Comparison of ENCODE assay signal across 8 cellular contexts in the genomic region with DNA sequence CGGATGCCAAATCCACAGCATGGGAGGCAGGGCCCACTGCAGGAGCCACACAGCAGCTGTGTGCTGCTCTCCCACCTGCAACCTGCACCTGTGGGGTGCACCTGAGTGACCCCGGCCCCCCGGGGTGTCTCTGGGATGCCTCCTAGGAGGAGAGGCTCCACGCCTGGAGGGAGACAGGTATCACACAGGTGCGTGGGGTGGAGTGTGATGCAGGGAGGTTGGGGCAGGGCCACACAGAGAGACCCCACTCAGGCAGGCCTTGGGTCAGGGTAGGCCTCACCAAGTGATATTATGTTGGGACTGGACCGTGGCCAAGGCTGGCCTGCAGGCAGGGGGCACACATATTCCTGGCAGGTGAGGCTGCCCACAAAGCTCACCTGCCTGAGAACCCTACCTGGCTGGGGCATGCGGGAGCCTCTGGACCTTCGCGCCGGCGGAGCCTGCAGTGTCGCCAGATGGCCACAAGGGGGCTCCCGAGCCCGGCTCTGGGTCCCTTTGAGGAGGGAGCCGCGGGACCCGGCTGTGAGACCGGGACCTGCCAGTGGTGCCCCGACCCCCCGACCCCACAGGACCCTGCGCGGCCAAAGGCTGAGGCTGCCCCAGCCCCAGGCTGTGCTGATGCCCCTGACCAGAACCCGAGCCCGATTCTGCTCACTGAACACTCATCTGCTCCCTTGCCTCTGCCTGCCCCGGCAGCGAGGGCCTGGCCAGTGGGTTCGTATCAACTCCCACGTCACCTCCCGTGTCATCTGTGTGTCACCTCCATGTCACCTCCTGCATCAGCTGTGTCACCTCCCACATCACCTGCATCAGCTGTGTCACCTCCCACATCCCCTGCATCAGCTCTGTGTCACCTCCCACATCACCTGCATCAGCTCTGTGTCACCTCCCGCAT. TPM values are rescaled to one million over a fixed set of nuclear protein-coding genes. Genes with fewer than 3 reads are reported as not detected.
DNase-seq lines count a peak whose midpoint lies in the region; ATAC-seq and TF ChIP-seq lines count a peak whose summit lies in the region.

No MANE protein-coding gene starts in this region.

- peak; percentile 92 for DNase-seq in activated CD4-positive, alpha-beta T cell treated with anti-CD3 and anti-CD28 coated beads, Interleukin-2, amount 10 ng/mL, durations not matched to agents 24 days and 14 days
- peak; percentile 18 for DNase-seq in choroid plexus epithelial cell (ENCODE audit: low read depth)
- DNase-seq in memory B cell (ENCODE audit: low spot score in 2 of 2), result peak; percentile 78 to 94
- DNase-seq in stimulated activated CD8-positive, alpha-beta memory T cell treated with anti-CD3 and anti-CD28 coated beads, Interleukin-7, amount 100 ng/mL, for 1 hour (ENCODE audit: low read depth in 2 of 2), result peak; percentile 47 to 53

- H3K79me2 ChIP-seq in DOHH2 (ENCODE audit: control insufficient read depth, low read length), result no peaks in the 10 kb centered on the region

- peaks cover 6% of the 10 kb centered on the region for H3K4me1 ChIP-seq in DOHH2 (ENCODE audit: control insufficient read depth, low read length)

- no peaks in the 10 kb centered on the region for H3K36me3 Mint-ChIP-seq in activated CD4-positive, alpha-beta T cell treated with anti-CD3 and anti-CD28 coated beads, Interleukin-2, amount 10 ng/mL, durations not matched to agents 24 days and 14 days (ENCODE audit: low read depth)
- peaks cover 2% of the 10 kb centered on the region for H3K36me3 Mint-ChIP-seq in memory B cell

- H4K20me1 ChIP-seq in DOHH2 (ENCODE audit: control insufficient read depth, insufficient read depth, low read depth, low read length), result no peaks in the 10 kb centered on the region

- intact Hi-C loops in activated CD4-positive, alpha-beta T cell treated with anti-CD3 and anti-CD28 coated beads, Interleukin-2, amount 10 ng/mL, durations not matched to agents 24 days and 14 days (cut with micrococcal nuclease), result loop anchor here (1.0 kb wide), 1 partner anchor 9 kb away; no protein-coding TSS in a partner anchor

- no peaks in the 10 kb centered on the region for H3K9me3 Mint-ChIP-seq in activated CD4-positive, alpha-beta T cell treated with anti-CD3 and anti-CD28 coated beads, Interleukin-2, amount 10 ng/mL, durations not matched to agents 24 days and 14 days
- peaks cover 3% of the 10 kb centered on the region for H3K9me3 Mint-ChIP-seq in memory B cell

- no peaks in the 10 kb centered on the region for H3K9me2 ChIP-seq in DOHH2 (replicated peaks; ENCODE audit: control insufficient read depth, low read length)

- peak overlapping the region; percentile 43; the same call in 1 of the 2 replicates for H3K4me2 ChIP-seq in DOHH2 (ENCODE audit: low read length)

- H3K4me3 ChIP-seq in DOHH2 (ENCODE audit: low read length), result no peak overlapping the region
- H3K4me3 ChIP-seq in choroid plexus epithelial cell (ENCODE audit: low read depth, low read length), result no peak overlapping the region

- no peak overlapping the region for H3K27ac Mint-ChIP-seq in activated CD4-positive, alpha-beta T cell treated with anti-CD3 and anti-CD28 coated beads, Interleukin-2, amount 10 ng/mL, durations not matched to agents 24 days and 14 days
- no peak overlapping the region for H3K27ac Mint-ChIP-seq in memory B cell

- no peak overlapping the region for H3K27ac ChIP-seq in DOHH2 (ENCODE audit: low read depth, low read length)

- peaks cover 6% of the 10 kb centered on the region for H3K27me3 ChIP-seq in DOHH2 (ENCODE audit: control insufficient read depth, low read length)

- TF ChIP-seq CTCF in DOHH2 (IDR thresholded peaks at IDR 0.05; ENCODE audit: low read depth, low read length, poor library complexity, severe bottlenecking) (peak; percentile 92), LNCAP (IDR thresholded peaks at IDR 0.05) (peak; percentile 96), choroid plexus epithelial cell (conservative IDR thresholded peaks at IDR 0.05; ENCODE audit: low read depth, low read length) (peak; percentile 82)

- no peaks in the 10 kb centered on the region for H3K4me1 Mint-ChIP-seq in activated CD4-positive, alpha-beta T cell treated with anti-CD3 and anti-CD28 coated beads, Interleukin-2, amount 10 ng/mL, durations not matched to agents 24 days and 14 days
- peaks cover 10% of the 10 kb centered on the region for H3K4me1 Mint-ChIP-seq in memory B cell

- no peaks in the 10 kb centered on the region for H3K9me3 ChIP-seq in DOHH2 (ENCODE audit: control insufficient read depth, insufficient read depth, low read length)

- no peak overlapping the region for H3K4me3 Mint-ChIP-seq in activated CD4-positive, alpha-beta T cell treated with anti-CD3 and anti-CD28 coated beads, Interleukin-2, amount 10 ng/mL, durations not matched to agents 24 days and 14 days
- no peak overlapping the region for H3K4me3 Mint-ChIP-seq in memory B cell

- no peaks in the 10 kb centered on the region for H3F3A ChIP-seq in DOHH2 (ENCODE audit: control insufficient read depth, insufficient read depth)

- peaks cover 10% of the 10 kb centered on the region for H3K27me3 Mint-ChIP-seq in activated CD4-positive, alpha-beta T cell treated with anti-CD3 and anti-CD28 coated beads, Interleukin-2, amount 10 ng/mL, durations not matched to agents 24 days and 14 days
- H3K27me3 Mint-ChIP-seq in memory B cell, result peaks cover 8% of the 10 kb centered on the region

- ATAC-seq in memory B cell (ENCODE audit: low read depth) (peak; percentile 81), GM18867 (IDR thresholded peaks at IDR 0.05; ENCODE audit: unreplicated experiment) (no peak), GM21367 (IDR thresholded peaks at IDR 0.05; ENCODE audit: unreplicated experiment) (no peak)

- H3K36me3 ChIP-seq in DOHH2 (ENCODE audit: control insufficient read depth, low read length), result no peaks in the 10 kb centered on the region

RNA-seq across cellular contexts. Expression of a gene that starts 11.4 kb away (rescaled TPM):
- total RNA-seq in activated CD4-positive, alpha-beta T cell treated with anti-CD3 and anti-CD28 coated beads, Interleukin-2, amount 10 ng/mL, durations not matched to agents 24 days and 14 days, result 9.1 and 10.3 TPM in 2 replicates

RNA-seq across cellular contexts. Expression of a gene that starts 46.8 kb away (rescaled TPM):
- total RNA-seq in activated CD4-positive, alpha-beta T cell treated with anti-CD3 and anti-CD28 coated beads, Interleukin-2, amount 10 ng/mL, durations not matched to agents 24 days and 14 days, result 41.4 and 43.3 TPM in 2 replicates

RNA-seq across cellular contexts. Expression of a gene that starts 51.1 kb away (rescaled TPM):
- total RNA-seq in activated CD4-positive, alpha-beta T cell treated with anti-CD3 and anti-CD28 coated beads, Interleukin-2, amount 10 ng/mL, durations not matched to agents 24 days and 14 days, result 99.3 and 110 TPM in 2 replicates

Comparison
In these comparisons a context has a peak if more than half of its experiments do, and no peak if none do; other contexts are left out.
1. DNase-seq: peak in every context shown above with its lines; median percentile 92 in activated CD4-positive, alpha-beta T cell treated with anti-CD3 and anti-CD28 coated beads, Interleukin-2, amount 10 ng/mL, durations not matched to agents 24 days and 14 days; 86 in memory B cell; 50 in stimulated activated CD8-positive, alpha-beta memory T cell treated with anti-CD3 and anti-CD28 coated beads, Interleukin-7, amount 100 ng/mL, for 1 hour; 18 in choroid plexus epithelial cell.